12 cellular contexts compared by ENCODE assay signal in the genomic region with DNA sequence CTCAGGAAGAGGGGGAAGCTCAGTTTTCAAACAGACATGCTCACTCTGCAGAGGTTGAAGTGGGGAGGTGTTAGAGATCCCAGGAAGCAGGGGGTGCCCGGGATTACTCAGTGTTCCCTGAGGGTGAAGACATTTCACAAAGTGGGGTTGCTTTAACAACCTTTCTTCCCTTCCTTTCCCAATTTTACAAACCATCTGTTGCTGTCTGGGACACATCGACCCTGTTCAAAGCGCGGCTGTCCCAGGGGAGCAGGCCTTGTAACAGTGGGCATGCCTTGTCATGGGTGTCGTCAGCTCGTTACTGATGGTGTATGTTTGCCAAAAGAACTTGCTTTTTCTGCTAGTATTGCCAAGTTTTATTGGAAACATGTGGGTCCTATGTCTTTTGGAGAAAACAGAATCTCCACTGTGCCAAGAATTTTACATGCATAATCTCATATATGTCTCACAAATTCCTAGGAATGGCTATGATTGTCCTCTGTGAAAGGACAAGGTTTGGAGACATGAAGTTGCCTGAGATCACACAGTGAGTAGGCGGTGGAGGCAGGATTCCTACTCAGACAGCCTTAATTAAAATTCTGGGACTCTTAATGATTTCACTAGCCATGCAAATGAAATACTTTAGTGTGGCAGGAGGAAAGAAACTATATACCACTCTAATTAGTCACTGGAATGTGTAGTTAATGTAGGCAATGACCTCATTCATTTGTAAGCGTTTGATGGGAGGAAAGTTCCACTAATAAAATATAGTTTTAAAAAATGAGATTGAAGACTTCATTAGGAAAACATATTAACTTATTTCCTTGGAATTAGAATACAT.
DNase-seq lines count a peak whose midpoint lies in the region; ATAC-seq and TF ChIP-seq lines count a peak whose summit lies in the region.
"Had no signal": no experiment of that assay in that cellular context is flagged by ENCODE, and none has a peak within 500 bp of the region (broad histone marks: within the 10 kb centered on the region; RNA-seq: fewer than 3 reads in every experiment).

No MANE protein-coding gene starts in this region.

- peak overlapping the region; percentile 93 for H2AK5ac ChIP-seq in IMR-90 (ENCODE audit: low read depth, low read length)

- H2BK120ac ChIP-seq in IMR-90 (ENCODE audit: low read depth, low read length), result peak overlapping the region; percentile 93

- peak overlapping the region; percentile 89 for H2BK20ac ChIP-seq in IMR-90 (ENCODE audit: low read depth, low read length)

- CTCF ChIA-PET in IMR-90 (lab: Yijun Ruan, JAX), result no interaction called here

- no peaks in the 10 kb centered on the region for H3K79me1 ChIP-seq in IMR-90 (ENCODE audit: low read depth in 1 of 2, low read length in 2 of 2)

- POLR2A ChIA-PET in IMR-90 (lab: Charles Lee; ENCODE audit: unreplicated experiment), result no interaction called here

- H2BK5ac ChIP-seq in IMR-90 (ENCODE audit: low read depth, low read length, poor library complexity, severe bottlenecking), result peak overlapping the region; percentile 84

- H4K5ac ChIP-seq in IMR-90 (ENCODE audit: low read depth, low read length), result peak overlapping the region; percentile 95

- dilution Hi-C loops in IMR-90 (cut with HindIII; ENCODE audit: low sequenced_read_pairs, unreplicated experiment), result no loop called here

- TF ChIP-seq RAD21 in IMR-90 (IDR thresholded peaks at IDR 0.05; ENCODE audit: low read length), result no peak

- H3K27ac ChIP-seq in IMR-90 (ENCODE audit: insufficient read depth, low read length) (peak overlapping the region; percentile 87), cingulate gyrus (ENCODE audit: low read depth, low read length) (peak overlapping the region; percentile 8), vagina (peak overlapping the region; percentile 58)

- TF ChIP-seq POLR2A in IMR-90 (IDR thresholded peaks at IDR 0.05; ENCODE audit: low read depth, low read length) (no peak), vagina (IDR thresholded peaks at IDR 0.05) (no peak)

- H3K18ac ChIP-seq in IMR-90 (ENCODE audit: low read depth, low read length), result peak overlapping the region; percentile 96

- H2AK9ac ChIP-seq in IMR-90 (replicated peaks; ENCODE audit: low read depth, low read length, poor library complexity), result no peak overlapping the region

- peak overlapping the region; percentile 34; the same call in 1 of the 2 replicates for H3K56ac ChIP-seq in IMR-90 (ENCODE audit: extremely low read depth, insufficient read depth, low read length)

- H4K20me1 ChIP-seq in IMR-90 (ENCODE audit: insufficient read depth, low read length), result no peaks in the 10 kb centered on the region

- WGBS in IMR-90 (ENCODE audit: extremely low coverage in 2 of 2, insufficient read length in 1 of 2), 2 experiments, result no CpG with 5 or more reads among the region's 8 CpGs

- peak overlapping the region; percentile 98 for H2BK15ac ChIP-seq in IMR-90 (ENCODE audit: low read depth, low read length)

- DNase-seq in IMR-90, result peak; percentile 60
- DNase-seq in iris pigment epithelial cell (ENCODE audit: low read depth), result peak; percentile 75
- DNase-seq in vagina (ENCODE audit: extremely low spot score in 2 of 2), result no peak
- DNase-seq in NCI-H146 treated with DMSO at 0.1 percent for 48 hours (lab: John Stamatoyannopoulos, UW; ENCODE audit: unreplicated experiment), result no peak
- no peak for DNase-seq in SW 1271 (lab: John Stamatoyannopoulos, UW)
- DNase-seq: activated T-cell treated with anti-CD3 and anti-CD28 coated beads, Interleukin-2, amount 50 U/mL, for 72 hours; KG1; SHP77 treated with DMSO at 0.1 percent for 48 hours; stimulated activated CD4-positive, alpha-beta T cell treated with anti-CD3 and anti-CD28 coated beads, Interleukin-4, amount 100 ng/mL, for 1 hour had no signal

- peak overlapping the region; percentile 92 for H3K4ac ChIP-seq in IMR-90 (ENCODE audit: low read depth, low read length)

- H3K9ac ChIP-seq in IMR-90 (ENCODE audit: low read depth, low read length), result 0 out of 2 replicates have a peak overlapping the region, but pooled peaks have one; percentile 2

- H3K4me1 ChIP-seq in IMR-90 (ENCODE audit: control insufficient read depth, insufficient read depth, low read length) (peaks cover 25% of the 10 kb centered on the region), vagina (peaks cover 33% of the 10 kb centered on the region)

- peak overlapping the region; percentile 73; the same call in 1 of the 2 replicates for H3K23ac ChIP-seq in IMR-90 (ENCODE audit: low read depth, low read length)

- peak overlapping the region; percentile 91 for H4K91ac ChIP-seq in IMR-90 (ENCODE audit: insufficient read depth, low read depth, low read length)

- peak; percentile 55 for ATAC-seq in IMR-90 (ENCODE audit: low read depth)
- no peak for ATAC-seq in HG03139 (IDR thresholded peaks at IDR 0.05; ENCODE audit: unreplicated experiment)
- ATAC-seq: activated T-cell treated with anti-CD3 and anti-CD28 coated beads, Interleukin-2, amount 50 U/mL, for 72 hours; natural killer cell treated with Interleukin-12 subunit alpha and Interleukin-12 subunit beta and Interleukin-15 and Interleukin-18, amount 100 ng/mL, for 72 hours had no signal

- intact Hi-C loops in IMR-90 (cut with micrococcal nuclease) (no loop called here), vagina (cut with DNase I) (no loop called here)

- in situ Hi-C loops in IMR-90 (cut with MboI; ENCODE audit: low sequenced_read_pairs), result no loop called here

- H3K4me3 ChIP-seq in IMR-90 (ENCODE audit: insufficient read depth, low read depth, low read length), result no peak overlapping the region
- no peak overlapping the region for H3K4me3 ChIP-seq in vagina

- no peaks in the 10 kb centered on the region for H3K27me3 ChIP-seq in IMR-90 (ENCODE audit: control insufficient read depth, insufficient read depth, low read length)
- H3K27me3 ChIP-seq in vagina, result no peaks in the 10 kb centered on the region

- TF ChIP-seq CTCF in IMR-90 (conservative IDR thresholded peaks at IDR 0.05; ENCODE audit: low read depth, low read length) (no peak), vagina (IDR thresholded peaks at IDR 0.05) (no peak)

- BruUV-seq in IMR-90 (replicated peaks; lab: Mats Ljungman, UMichigan), result no TSS peak

- no peaks in the 10 kb centered on the region for H3K9me3 ChIP-seq in IMR-90 (ENCODE audit: control insufficient read depth, insufficient read depth, low read length)
- no peaks in the 10 kb centered on the region for H3K9me3 ChIP-seq in vagina

- peak overlapping the region; percentile 82 for H3K14ac ChIP-seq in IMR-90 (replicated peaks; ENCODE audit: low read depth, low read length)

- H3K9me1 ChIP-seq in IMR-90 (ENCODE audit: insufficient read depth, low read length), result peaks cover 5% of the 10 kb centered on the region

- H4K8ac ChIP-seq in IMR-90 (ENCODE audit: low read depth in 2 of 2, low read length in 2 of 2), result peak overlapping the region; percentile 83 to 92

- peak overlapping the region; percentile 74 for H2AFZ ChIP-seq in IMR-90 (replicated peaks; ENCODE audit: low read length, poor library complexity)

- H3K4me2 ChIP-seq in IMR-90 (ENCODE audit: low read depth, low read length), result peak overlapping the region; percentile 62; the same call in 1 of the 2 replicates

- H3K36me3 ChIP-seq in IMR-90 (ENCODE audit: control insufficient read depth, insufficient read depth, low read length) (no peaks in the 10 kb centered on the region), vagina (no peaks in the 10 kb centered on the region)

TF ChIP-seq in IMR-90, 13 proteins besides CTCF, POLR2A, EP300 and RAD21:
- TF ChIP-seq MAFK (IDR thresholded peaks at IDR 0.05; ENCODE audit: low read depth, low read length) (no peak), FOS (IDR thresholded peaks at IDR 0.05; ENCODE audit: low read depth, low read length) (peak; percentile 27; the same call in 1 of the 2 replicates)

Comparison
In these comparisons a context has a peak if more than half of its experiments do, and no peak if none do; other contexts are left out.
1. DNase-seq: peak in IMR-90 (single experiment) and iris pigment epithelial cell (single experiment); none in vagina (0 of 2), NCI-H146 treated with DMSO at 0.1 percent for 48 hours (single experiment) and SW 1271 (0 of 2).
2. H3K27ac ChIP-seq: peak in every context shown above with its lines; median percentile 87 in IMR-90; 58 in vagina; 8 in cingulate gyrus.